ENCODE assay signal across 19 cellular contexts in genomic region chr13:92460479-92460878, GRCh38.
DNase-seq lines count a peak whose midpoint lies in the region; ATAC-seq, FAIRE-seq and TF ChIP-seq lines count a peak whose summit lies in the region.
"Had no signal": no experiment of that assay in that cellular context is flagged by ENCODE, and none has a peak within 500 bp of the region (broad histone marks: within the 10 kb centered on the region; RNA-seq: fewer than 3 reads in every experiment).

No MANE protein-coding gene starts in this region.

- no peaks in the 10 kb centered on the region for H4K20me1 ChIP-seq in astrocyte (ENCODE audit: insufficient read depth, low read length)

- H3K9me3 ChIP-seq in astrocyte (ENCODE audit: insufficient read depth, low read depth, low read length): no peaks in the 10 kb centered on the region

- H3K4me3 Mint-ChIP-seq in astrocyte (ENCODE audit: unreplicated experiment): no peak overlapping the region
- H3K4me3 Mint-ChIP-seq: B cell; CD4-positive, alpha-beta T cell; GM23338 had no signal

- no peak for FAIRE-seq in astrocyte (lab: Jason Lieb, UNC)

- H3K36me3 ChIP-seq in astrocyte (ENCODE audit: insufficient read depth, low read length): no peaks in the 10 kb centered on the region

- no peak overlapping the region for H3K4me2 ChIP-seq in astrocyte (ENCODE audit: low read length)
- H3K4me2 ChIP-seq: GM23338 had no signal

- H3K27me3 Mint-ChIP-seq in astrocyte (ENCODE audit: low read depth, unreplicated experiment): peaks cover 2% of the 10 kb centered on the region
- H3K27me3 Mint-ChIP-seq: B cell; CD4-positive, alpha-beta T cell had no signal

- no peaks in the 10 kb centered on the region for H3K4me1 ChIP-seq in astrocyte (ENCODE audit: insufficient read depth, low read length)

- DNase-seq in NCI-H2029 (lab: John Stamatoyannopoulos, UW) (peak; percentile 27), astrocyte (ENCODE audit: low read depth) (peak; percentile 12), iris pigment epithelial cell (ENCODE audit: low read depth) (peak; percentile 2), skeletal muscle cell (ENCODE audit: low read depth) (peak; percentile 4), NAMALWA (ENCODE audit: low spot score) (no peak)
- DNase-seq: CD4-positive, alpha-beta T cell; DMS79 treated with DMSO at 0.1 percent for 48 hours; KG1; NCI-H1048; NCI-H1694; NCI-H446 treated with DMSO at 0.1 percent for 48 hours; NCI-H774; PC-3 had no signal

- no peak overlapping the region for H3K27ac ChIP-seq in astrocyte (ENCODE audit: low read depth, low read length)
- H3K27ac ChIP-seq: RWPE1 had no signal

- no peak overlapping the region for H2AFZ ChIP-seq in astrocyte (ENCODE audit: low read depth, low read length)
- H2AFZ ChIP-seq: GM23338 had no signal

- H3K36me3 Mint-ChIP-seq in astrocyte (ENCODE audit: low read depth, unreplicated experiment): no peaks in the 10 kb centered on the region

- H3K27me3 ChIP-seq in astrocyte (ENCODE audit: insufficient read depth, low read length): no peaks in the 10 kb centered on the region

- peak overlapping the region; percentile 37 for H3K27ac Mint-ChIP-seq in astrocyte (ENCODE audit: unreplicated experiment)
- H3K27ac Mint-ChIP-seq: B cell; CD4-positive, alpha-beta T cell; GM23338 had no signal

- H3K9ac ChIP-seq in astrocyte (ENCODE audit: low read length): no peak overlapping the region

- ATAC-seq in GM18858 (IDR thresholded peaks at IDR 0.05; ENCODE audit: unreplicated experiment) (no peak), GM19463 (IDR thresholded peaks at IDR 0.05; ENCODE audit: unreplicated experiment) (no peak), HG03439 (IDR thresholded peaks at IDR 0.05; ENCODE audit: unreplicated experiment) (no peak)
- ATAC-seq: GM23338, PC-3 had no signal

- H3K4me1 Mint-ChIP-seq in astrocyte (ENCODE audit: low read depth, unreplicated experiment): peaks cover 8% of the 10 kb centered on the region
- H3K4me1 Mint-ChIP-seq: B cell, GM23338 had no signal

- no peaks in the 10 kb centered on the region for H3K79me2 ChIP-seq in astrocyte (ENCODE audit: insufficient read depth, low read length)

- TF ChIP-seq CTCF in astrocyte (IDR thresholded peaks at IDR 0.05; ENCODE audit: insufficient read depth, low read depth, low read length): no peak

- no peaks in the 10 kb centered on the region for H3K9me3 Mint-ChIP-seq in astrocyte (ENCODE audit: unreplicated experiment)
- H3K9me3 Mint-ChIP-seq: GM23338 had no signal

- H3K4me3 ChIP-seq in astrocyte (ENCODE audit: insufficient read depth, low read depth, low read length): no peak overlapping the region
- no peak overlapping the region for H3K4me3 ChIP-seq in skeletal muscle cell (ENCODE audit: low read depth, low read length)
- H3K4me3 ChIP-seq: GM23338 had no signal
